In genomic region chr6:161870236-161870901, GRCh38 we compare ENCODE assay signal across 27 cellular contexts.
"Had no signal": no experiment of that assay in that cellular context is flagged by ENCODE, and none has a peak within 500 bp of the region (broad histone marks: within the 10 kb centered on the region; RNA-seq: fewer than 3 reads in every experiment).

No MANE protein-coding gene starts in this region.

- H3K27ac ChIP-seq: parathyroid adenoma, psoas muscle, right lobe of liver, sigmoid colon, spleen, suprapubic skin, testis, tibial artery, transverse colon, upper lobe of right lung, uterus had no signal

- H3K4me3 ChIP-seq: psoas muscle, right lobe of liver, sigmoid colon, smooth muscle cell, spleen, suprapubic skin, testis, tibial artery, transverse colon, upper lobe of right lung, uterus had no signal

- H3K27me3 ChIP-seq: right lobe of liver, sigmoid colon, spleen, suprapubic skin, testis, tibial artery, transverse colon, upper lobe of right lung, uterus had no signal

- H3K9me3 ChIP-seq: psoas muscle, right lobe of liver, sigmoid colon, suprapubic skin, testis, tibial artery, transverse colon, upper lobe of right lung, uterus had no signal

- H3K4me1 ChIP-seq: parathyroid adenoma, psoas muscle, right lobe of liver, sigmoid colon, spleen, suprapubic skin, testis, tibial artery, upper lobe of right lung, uterus had no signal

- DNase-seq: naive B cell; naive thymus-derived CD8-positive, alpha-beta T cell; nephron progenitor cell; occipital lobe; posterior cingulate gyrus; psoas muscle; right cardiac atrium; right lobe of liver; sigmoid colon; spleen; stimulated activated CD4-positive, alpha-beta T cell treated with anti-CD3 and anti-CD28 coated beads, Interleukin-12 subunit alpha, Interleukin-12 subunit beta, amount 100 ng/mL, for 4 hours; stimulated activated CD4-positive, alpha-beta T cell treated with anti-CD3 and anti-CD28 coated beads, Interleukin-1b, Interleukin-23, amount 100 ng/mL, for 48 hours; stimulated activated CD4-positive, alpha-beta T cell treated with anti-CD3 and anti-CD28 coated beads, Interleukin-4, amount 100 ng/mL, for 1 hour; stimulated activated CD4-positive, alpha-beta T cell treated with anti-CD3 and anti-CD28 coated beads, Interleukin-4, amount 100 ng/mL, for 4 hours; stimulated activated CD8-positive, alpha-beta memory T cell treated with anti-CD3 and anti-CD28 coated beads, Interleukin-4, amount 100 ng/mL, for 48 hours; stimulated activated naive CD4-positive, alpha-beta T cell; stimulated activated naive CD8-positive, alpha-beta T cell treated with anti-CD3 and anti-CD28 coated beads, Interleukin-15, amount 100 ng/mL, for 72 hours; stimulated activated naive CD8-positive, alpha-beta T cell treated with anti-CD3 and anti-CD28 coated beads, Interleukin-15, Interleukin-2, amounts not matched to agents 100 U/mL and 50 U/mL, for 24 hours; substantia nigra; tibial artery; transverse colon; upper lobe of right lung; uterus had no signal

- H3K36me3 ChIP-seq: right lobe of liver, sigmoid colon, spleen, suprapubic skin, tibial artery, transverse colon, upper lobe of right lung, uterus had no signal
